8 cellular contexts compared by ENCODE assay signal in the genomic region with DNA sequence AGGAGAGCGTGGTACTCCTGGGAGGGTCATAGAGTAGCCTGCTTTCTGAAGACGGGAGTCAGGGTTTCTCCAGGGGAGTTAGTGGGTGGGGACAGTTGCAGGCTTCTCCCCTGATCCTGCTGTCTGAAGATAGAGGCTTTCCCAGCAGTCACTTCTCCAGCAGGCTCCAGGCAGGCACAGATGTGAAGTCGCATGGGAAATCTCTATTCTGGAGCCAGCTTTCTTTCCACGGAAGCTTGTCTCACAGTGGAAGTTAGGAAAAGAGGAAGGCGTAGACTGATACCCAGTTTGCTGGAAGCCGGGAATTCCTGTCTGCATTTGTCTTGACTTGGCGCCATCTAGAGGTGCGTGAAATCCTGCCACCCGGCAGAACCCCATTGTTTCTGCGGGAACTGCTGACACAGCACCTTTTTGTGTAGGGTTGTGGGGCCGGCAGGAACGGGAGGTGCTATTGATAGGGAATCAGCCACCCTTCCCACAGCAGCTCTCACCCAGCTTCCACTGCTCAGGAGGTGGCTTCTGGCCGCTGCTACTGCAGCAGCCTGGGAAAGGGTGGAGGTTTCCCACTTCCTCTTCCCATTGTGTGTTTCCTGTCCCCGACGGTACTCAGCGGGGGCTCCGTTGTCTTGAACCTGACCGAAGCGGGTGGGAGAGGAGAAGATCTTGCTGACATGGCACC. TPM values are rescaled to one million over a fixed set of nuclear protein-coding genes. Genes with fewer than 3 reads are reported as not detected.
DNase-seq lines count a peak whose midpoint lies in the region; ATAC-seq and TF ChIP-seq lines count a peak whose summit lies in the region.

No MANE protein-coding gene starts in this region.

- H3K4me1 ChIP-seq in DND-41 (ENCODE audit: insufficient read depth, low read length), result no peaks in the 10 kb centered on the region
- H3K4me1 ChIP-seq in psoas muscle, result peaks cover 27% of the 10 kb centered on the region
- peaks cover 17% of the 10 kb centered on the region for H3K4me1 ChIP-seq in vagina

- H3K79me2 ChIP-seq in DND-41 (ENCODE audit: insufficient read depth, low read length), result no peaks in the 10 kb centered on the region

- TF ChIP-seq CTCF in DND-41 (IDR thresholded peaks at IDR 0.05; ENCODE audit: borderline replicate concordance, extremely low read depth, low read length, poor library complexity, severe bottlenecking), result peak; percentile 83
- TF ChIP-seq CTCF in psoas muscle (IDR thresholded peaks at IDR 0.05), result peak; percentile 77
- TF ChIP-seq CTCF in vagina (IDR thresholded peaks at IDR 0.05), result peak; percentile 70 to 94 (median 82)

- H3K27me3 ChIP-seq in DND-41 (ENCODE audit: insufficient read depth, low read length, poor library complexity), result no peaks in the 10 kb centered on the region
- no peaks in the 10 kb centered on the region for H3K27me3 ChIP-seq in psoas muscle (ENCODE audit: insufficient read depth in 3 of 3, low read length in 2 of 3)
- H3K27me3 ChIP-seq in vagina, result no peaks in the 10 kb centered on the region

- peak overlapping the region; percentile 32 for H3K27ac ChIP-seq in DND-41 (ENCODE audit: low read length)
- H3K27ac ChIP-seq in psoas muscle, result peak overlapping the region; percentile 63
- H3K27ac ChIP-seq in vagina, result peak overlapping the region; percentile 73

- H3K36me3 ChIP-seq in DND-41 (ENCODE audit: insufficient read depth, low read length) (peaks cover 82% of the 10 kb centered on the region), psoas muscle (ENCODE audit: insufficient read depth in 1 of 2, low read depth in 1 of 2) (peaks cover 0 to 7% of the 10 kb centered on the region in 2 donors), vagina (peaks cover 0 to 27% of the 10 kb centered on the region in 2 donors)

- H3K4me2 ChIP-seq in DND-41 (ENCODE audit: insufficient read depth, low read length), result no peak overlapping the region

- DNase-seq in DND-41, result peak; percentile 58
- peak; percentile 59 for DNase-seq in NAMALWA (ENCODE audit: low spot score)
- peak; percentile 49 for DNase-seq in T follicular helper cell (ENCODE audit: low read depth)
- DNase-seq in amniotic stem cell (lab: John Stamatoyannopoulos, UW), result peak; percentile 71
- peak; percentile 88 for DNase-seq in left cardiac atrium
- peak; percentile 80 to 89 for DNase-seq in psoas muscle
- peak in 1 of 2 donors; percentile 94 for DNase-seq in vagina (ENCODE audit: extremely low spot score in 2 of 2)
- DNase-seq in KG1 (lab: John Stamatoyannopoulos, UW), result no peak

- TF ChIP-seq POLR2A in vagina (IDR thresholded peaks at IDR 0.05), result no peak

- ATAC-seq in DND-41 (ENCODE audit: insufficient read depth, low read depth) (peak; percentile 56; the same call in 2 of the 3 replicates), left cardiac atrium (peak; percentile 79 to 80), psoas muscle (peak; percentile 67 to 88 (median 78))

- no peak overlapping the region for H3K4me3 ChIP-seq in DND-41 (ENCODE audit: low read depth in 1 of 2, low read length in 2 of 2)
- H3K4me3 ChIP-seq in psoas muscle, result no peak overlapping the region
- no peak overlapping the region for H3K4me3 ChIP-seq in vagina

- intact Hi-C loops in left cardiac atrium (cut with DNase I), result loop anchor here (2.0 to 10.0 kb wide), 3 partner anchors 129 to 236 kb away; a partner anchor contains a TSS
- intact Hi-C loops in psoas muscle (cut with DNase I), result loop anchor here (2.0 to 10.0 kb wide), 3 partner anchors 134 to 236 kb away; no protein-coding TSS in a partner anchor
- intact Hi-C loops in vagina (cut with DNase I), result loop anchor here (5.0 to 10.0 kb wide), 2 partner anchors 134 to 236 kb away; no protein-coding TSS in a partner anchor

- peaks cover 18% of the 10 kb centered on the region for H4K20me1 ChIP-seq in DND-41 (ENCODE audit: insufficient read depth, low read length)

- H3K9me3 ChIP-seq in DND-41 (ENCODE audit: insufficient read depth, low read length, severe bottlenecking) (no peaks in the 10 kb centered on the region), psoas muscle (no peaks in the 10 kb centered on the region), vagina (no peaks in the 10 kb centered on the region)

- H3K9ac ChIP-seq in DND-41 (ENCODE audit: low read depth, low read length), result no peak overlapping the region

- 21 to 24% (median 22%) methylated on average over 19 of the region's 19 CpGs for WGBS in psoas muscle, 3 donors

- H2AFZ ChIP-seq in DND-41 (ENCODE audit: low read depth, low read length), result no peak overlapping the region

RNA-seq across cellular contexts. Expression of a gene that starts 28.5 kb away (rescaled TPM):
- total RNA-seq in left cardiac atrium (1 to 10 TPM in 1 of 2 donors, under 1 TPM in 1; 0.44 to 1.2 TPM), psoas muscle (under 1 TPM in 2 of 4 donors, not detected in 2; 0.18 to 0.23 TPM), vagina (0.49 TPM)
- under 1 TPM in 2 of 3 donors, not detected in 1; 0.04 to 0.18 TPM for polyA plus RNA-seq in psoas muscle

RNA-seq across cellular contexts. Expression of a gene that starts 57.3 kb away (rescaled TPM):
- 10 to 100 TPM; 30.6 to 35.8 TPM for total RNA-seq in left cardiac atrium
- 10 to 100 TPM; 19.7 to 31.4 (median 25.4) TPM for total RNA-seq in psoas muscle
- polyA plus RNA-seq in psoas muscle, result 10 to 100 TPM in 1 of 3 donors, 1 to 10 TPM in 2; 5.9 to 44.1 (median 7.3) TPM
- 36.3 TPM for total RNA-seq in vagina
